ENCODE assay signal across 29 cellular contexts in the genomic region with DNA sequence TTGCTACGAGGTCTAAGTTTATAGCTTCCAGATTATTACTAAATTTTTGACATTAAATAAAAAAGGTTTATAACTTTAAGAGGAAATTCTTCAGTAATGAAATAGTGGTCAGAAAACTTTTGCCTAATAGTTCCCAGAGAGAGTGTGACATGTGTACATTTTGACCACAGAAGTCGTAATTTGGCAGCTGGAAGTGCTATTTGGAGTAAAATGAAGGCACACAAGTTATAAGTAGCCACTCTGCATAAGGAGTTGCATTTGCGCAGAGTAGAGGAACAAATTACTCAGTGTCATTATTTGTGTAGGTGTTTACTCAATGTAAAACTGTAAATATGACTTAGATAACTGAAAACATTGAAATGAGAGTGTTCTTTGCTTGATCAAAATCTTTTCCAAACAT.
"Had no signal": no experiment of that assay in that cellular context is flagged by ENCODE, and none has a peak within 500 bp of the region (broad histone marks: within the 10 kb centered on the region; RNA-seq: fewer than 3 reads in every experiment).

No MANE protein-coding gene starts in this region.

- H3K4me3 ChIP-seq: body of pancreas, cardiac muscle cell, coronary artery, dorsolateral prefrontal cortex, ovary, right lobe of liver, uterus had no signal

- ATAC-seq: activated CD4-positive, alpha-beta T cell treated with anti-CD3 and anti-CD28 coated beads for 36 hours; activated CD8-positive, alpha-beta memory T cell treated with anti-CD3 and anti-CD28 coated beads, Interleukin-2, amount 10 ng/mL, durations not matched to agents 7 days and 5 days; activated CD8-positive, alpha-beta T cell treated with anti-CD3 and anti-CD28 coated beads, Interleukin-2, amount 10 ng/mL, durations not matched to agents 7 days and 5 days; activated naive CD4-positive, alpha-beta T cell treated with anti-CD3 and anti-CD28 coated beads, Interleukin-2, amount 50 U/mL, for 72 hours; body of pancreas; left ventricle myocardium superior; right lobe of liver; stimulated activated memory B cell treated with anti-CD40 and anti-IgM and Interleukin-4, amounts not matched to agents 10 μg/mL and 1 μg/mL and 100 μg/mL, for 72 hours; stimulated activated naive CD8-positive, alpha-beta T cell treated with anti-CD3 and anti-CD28 coated beads, Interleukin-15, amount 100 ng/mL, for 72 hours had no signal

- H3K9me3 ChIP-seq: body of pancreas, neutrophil, ovary, right lobe of liver, uterus had no signal

- H3K27ac ChIP-seq: body of pancreas, cardiac muscle cell, coronary artery, dorsolateral prefrontal cortex, neutrophil, ovary, right lobe of liver, uterus had no signal

- FAIRE-seq: small intestine had no signal

- H3K27me3 ChIP-seq: body of pancreas, cardiac muscle cell, dorsolateral prefrontal cortex, neutrophil, ovary, right lobe of liver, uterus had no signal

- H3K4me1 ChIP-seq: body of pancreas, right lobe of liver, uterus had no signal

- DNase-seq: activated CD4-positive, alpha-beta T cell treated with anti-CD3 and anti-CD28 coated beads for 36 hours; activated CD4-positive, CD25-positive, alpha-beta regulatory T cell; activated CD8-positive, alpha-beta memory T cell treated with anti-CD3 and anti-CD28 coated beads, Interleukin-2, amount 10 ng/mL, durations not matched to agents 7 days and 5 days; activated CD8-positive, alpha-beta T cell treated with anti-CD3 and anti-CD28 coated beads, Interleukin-2, amount 10 ng/mL, durations not matched to agents 7 days and 5 days; activated T-cell treated with anti-CD3 and anti-CD28 coated beads, Interleukin-2, amount 50 U/mL, for 48 hours; anterior cingulate cortex; body of pancreas; cerebellar nuclear complex; dorsolateral prefrontal cortex; effector memory CD4-positive, alpha-beta T cell; foreskin melanocyte; kidney glomerular epithelial cell; left ventricle myocardium superior; mammary epithelial cell; naive B cell; nephron progenitor cell; ovary; right lobe of liver; small intestine; stimulated activated CD4-positive, alpha-beta T cell treated with anti-CD3 and anti-CD28 coated beads, Interleukin-4, amount 100 ng/mL, for 4 hours; stimulated activated CD8-positive, alpha-beta memory T cell treated with anti-CD3 and anti-CD28 coated beads, Interleukin-4, amount 100 ng/mL, for 48 hours; stimulated activated naive CD8-positive, alpha-beta T cell treated with anti-CD3 and anti-CD28 coated beads, Interleukin-15, amount 100 ng/mL, for 72 hours; substantia nigra; uterus had no signal

- H3K36me3 ChIP-seq: cardiac muscle cell, neutrophil, ovary, right lobe of liver, uterus had no signal
